In the genomic region with DNA sequence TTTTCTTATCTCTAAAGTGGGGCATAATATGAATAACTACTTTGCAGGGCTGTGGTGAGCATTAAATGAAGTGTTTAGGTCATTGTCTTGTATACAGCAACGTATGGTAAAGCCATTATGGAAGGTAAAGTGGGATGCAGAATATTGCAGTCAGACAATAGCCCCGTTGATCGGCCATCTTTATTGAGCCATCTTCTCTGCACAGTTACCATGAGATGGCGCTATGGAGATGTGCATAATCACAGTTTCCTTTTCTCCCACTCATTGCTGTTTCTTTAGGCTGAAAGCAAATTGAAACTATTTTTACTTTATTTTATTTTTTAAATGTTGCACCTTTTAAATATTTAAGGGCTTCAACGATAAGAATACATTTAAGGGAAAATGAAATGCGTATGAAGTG, we compare ENCODE assay signal across 10 cellular contexts.
A peak's percentile ranks its signal among the peaks of the same experiment; 100 is the strongest.
DNase-seq lines count a peak whose midpoint lies in the region; ATAC-seq, FAIRE-seq and TF ChIP-seq lines count a peak whose summit lies in the region.
"Had no signal": no experiment of that assay in that cellular context is flagged by ENCODE, and none has a peak within 500 bp of the region (broad histone marks: within the 10 kb centered on the region; RNA-seq: fewer than 3 reads in every experiment).

No MANE protein-coding gene starts in this region.

- H3K9me1 ChIP-seq in endothelial cell of umbilical vein (replicated peaks; ENCODE audit: control insufficient read depth, extremely low read depth, insufficient read depth, low read length) = no peaks in the 10 kb centered on the region

- no peaks in the 10 kb centered on the region for H3K27me3 Mint-ChIP-seq in stimulated activated naive B cell treated with anti-CD40 and anti-IgM and Interleukin-4, amounts not matched to agents 10 μg/mL and 1 μg/mL and 100 μg/mL, for 72 hours

- DNase-seq in A172 (ENCODE audit: low spot score) = peak; percentile 15
- DNase-seq in NCI-H460 (ENCODE audit: extremely low read depth, low read depth) = peak; percentile 7
- peak; percentile 4 for DNase-seq in endothelial cell of umbilical vein (ENCODE audit: low read depth, low spot score)
- DNase-seq in mucosa of gallbladder (ENCODE audit: low spot score) = no peak
- no peak for DNase-seq in stimulated activated naive B cell treated with anti-CD40 and anti-IgM and Interleukin-4, amounts not matched to agents 10 μg/mL and 1 μg/mL and 100 μg/mL, for 72 hours
- DNase-seq in activated naive CD4-positive, alpha-beta T cell treated with anti-CD3 and anti-CD28 coated beads, Interleukin-2, amount 50 U/mL, for 16 hours = no peak

- intact Hi-C loops in endothelial cell of umbilical vein (cut with micrococcal nuclease) = loop anchor here (1.0 to 10.0 kb wide), 6 partner anchors 46 to 964 kb away; no protein-coding TSS in a partner anchor

- peaks cover 0 to 2% of the 10 kb centered on the region in 2 donors for H3K36me3 Mint-ChIP-seq in stimulated activated naive B cell treated with anti-CD40 and anti-IgM and Interleukin-4, amounts not matched to agents 10 μg/mL and 1 μg/mL and 100 μg/mL, for 72 hours
- H3K36me3 Mint-ChIP-seq: activated naive CD4-positive, alpha-beta T cell treated with anti-CD3 and anti-CD28 coated beads, Interleukin-2, amount 50 U/mL, for 72 hours had no signal

- H3K4me3 ChIP-seq in endothelial cell of umbilical vein (replicated peaks in 1 of 3; ENCODE audit: insufficient read depth in 1 of 3, low read depth in 1 of 3, low read length in 3 of 3) = no peak overlapping the region
- H3K4me3 ChIP-seq: SK-N-MC had no signal

- H3K9ac ChIP-seq in endothelial cell of umbilical vein (replicated peaks; ENCODE audit: extremely low read depth, insufficient read depth, low read length) = no peak overlapping the region

- CTCF ChIA-PET in endothelial cell of umbilical vein (lab: Charles Lee) = interaction anchor here (0.7 to 1.8 kb wide), 4 partner anchors 11 to 965 kb away, joined by 4 to 8 read pairs (median 4); no protein-coding TSS in a partner anchor

- POLR2A ChIA-PET in endothelial cell of umbilical vein (lab: Charles Lee) = no interaction called here

- no peaks in the 10 kb centered on the region for H3K4me1 ChIP-seq in endothelial cell of umbilical vein (ENCODE audit: control insufficient read depth, extremely low read depth, insufficient read depth, low read length)

- BruUV-seq in endothelial cell of umbilical vein (replicated peaks; lab: Mats Ljungman, UMichigan) = no TSS peak

- H3K79me2 ChIP-seq in endothelial cell of umbilical vein (ENCODE audit: control insufficient read depth, insufficient read depth, low read length) = no peaks in the 10 kb centered on the region

- no peak overlapping the region for H2AFZ ChIP-seq in endothelial cell of umbilical vein (ENCODE audit: low read depth, low read length)

- H3K27ac Mint-ChIP-seq in stimulated activated naive B cell treated with anti-CD40 and anti-IgM and Interleukin-4, amounts not matched to agents 10 μg/mL and 1 μg/mL and 100 μg/mL, for 72 hours = no peak overlapping the region
- H3K27ac Mint-ChIP-seq: activated naive CD4-positive, alpha-beta T cell treated with anti-CD3 and anti-CD28 coated beads, Interleukin-2, amount 50 U/mL, for 72 hours had no signal

- dilution Hi-C loops in endothelial cell of umbilical vein (cut with MboI; ENCODE audit: extremely low pct_ligation_motif_present, low sequenced_read_pairs) = no loop called here

- H3K36me3 ChIP-seq in endothelial cell of umbilical vein (ENCODE audit: control insufficient read depth in 2 of 2, extremely low read depth in 1 of 2, insufficient read depth in 2 of 2, low read length in 2 of 2) = no peaks in the 10 kb centered on the region

- peak; percentile 73 for ATAC-seq in GM19351 (IDR thresholded peaks at IDR 0.05; ENCODE audit: unreplicated experiment)
- no peak for ATAC-seq in stimulated activated naive B cell treated with anti-CD40 and anti-IgM and Interleukin-4, amounts not matched to agents 10 μg/mL and 1 μg/mL and 100 μg/mL, for 72 hours (replicated peaks)
- no peak for ATAC-seq in GM19023 (IDR thresholded peaks at IDR 0.05; ENCODE audit: unreplicated experiment)
- ATAC-seq: activated naive CD4-positive, alpha-beta T cell treated with anti-CD3 and anti-CD28 coated beads, Interleukin-2, amount 50 U/mL, for 72 hours had no signal

- no peaks in the 10 kb centered on the region for H3K9me3 Mint-ChIP-seq in stimulated activated naive B cell treated with anti-CD40 and anti-IgM and Interleukin-4, amounts not matched to agents 10 μg/mL and 1 μg/mL and 100 μg/mL, for 72 hours
- H3K9me3 Mint-ChIP-seq: activated naive CD4-positive, alpha-beta T cell treated with anti-CD3 and anti-CD28 coated beads, Interleukin-2, amount 50 U/mL, for 72 hours had no signal

- H3K9me3 ChIP-seq in endothelial cell of umbilical vein (replicated peaks; ENCODE audit: control insufficient read depth, insufficient read depth, low read length) = no peaks in the 10 kb centered on the region

- TF ChIP-seq CTCF in endothelial cell of umbilical vein (IDR thresholded peaks at IDR 0.05; ENCODE audit: extremely low read depth in 1 of 2, insufficient read depth in 1 of 2, low read depth in 1 of 2, low read length in 2 of 2) = peak in 1 of 2 donors; percentile 31

- TF ChIP-seq POLR2A in endothelial cell of umbilical vein (IDR thresholded peaks at IDR 0.05; ENCODE audit: low read depth, low read length) = no peak

- H4K20me1 ChIP-seq in endothelial cell of umbilical vein (replicated peaks; ENCODE audit: control insufficient read depth, extremely low read depth, insufficient read depth, low read length) = no peaks in the 10 kb centered on the region

- H3K27me3 ChIP-seq in endothelial cell of umbilical vein (ENCODE audit: control insufficient read depth in 2 of 2, insufficient read depth in 2 of 2, low read length in 2 of 2) = no peaks in the 10 kb centered on the region

- no peak for FAIRE-seq in endothelial cell of umbilical vein (lab: Jason Lieb, UNC)

- H3K4me1 Mint-ChIP-seq in stimulated activated naive B cell treated with anti-CD40 and anti-IgM and Interleukin-4, amounts not matched to agents 10 μg/mL and 1 μg/mL and 100 μg/mL, for 72 hours = no peaks in the 10 kb centered on the region

- no peak overlapping the region for H3K27ac ChIP-seq in endothelial cell of umbilical vein (ENCODE audit: insufficient read depth, low read depth, low read length)
- H3K27ac ChIP-seq: SK-N-MC had no signal

- no peak overlapping the region for H3K4me2 ChIP-seq in endothelial cell of umbilical vein (ENCODE audit: insufficient read depth, low read length)

- H3K4me3 Mint-ChIP-seq in stimulated activated naive B cell treated with anti-CD40 and anti-IgM and Interleukin-4, amounts not matched to agents 10 μg/mL and 1 μg/mL and 100 μg/mL, for 72 hours = no peak overlapping the region

TF ChIP-seq in endothelial cell of umbilical vein, 7 proteins besides CTCF, POLR2A, EP300 and RAD21:
- TF ChIP-seq, protein P1, sequence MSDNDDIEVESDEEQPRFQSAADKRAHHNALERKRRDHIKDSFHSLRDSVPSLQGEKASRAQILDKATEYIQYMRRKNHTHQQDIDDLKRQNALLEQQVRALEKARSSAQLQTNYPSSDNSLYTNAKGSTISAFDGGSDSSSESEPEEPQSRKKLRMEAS (IDR thresholded peaks at IDR 0.05; ENCODE audit: insufficient read depth, insufficient read length) = no peak
- no peak for TF ChIP-seq EZH2 (IDR thresholded peaks at IDR 0.05; ENCODE audit: borderline replicate concordance, low read depth, low read length, severe bottlenecking)
- no peak for TF ChIP-seq POLR2AphosphoS5 (IDR thresholded peaks at IDR 0.05; ENCODE audit: insufficient read depth, low read depth, low read length)
- no peak for TF ChIP-seq MYC (IDR thresholded peaks at IDR 0.05; ENCODE audit: low read depth, low read length)
- TF ChIP-seq FOS (IDR thresholded peaks at IDR 0.05; ENCODE audit: borderline replicate concordance, insufficient read depth, low read length) = no peak
- no peak for TF ChIP-seq GATA2 (IDR thresholded peaks at IDR 0.05; ENCODE audit: insufficient read depth, insufficient read length, low read depth, low read length)
- TF ChIP-seq JUN (IDR thresholded peaks at IDR 0.05; ENCODE audit: borderline replicate concordance, insufficient read depth, insufficient read length, low read depth) = no peak

Comparison
In these comparisons a context has a peak if more than half of its experiments do, and no peak if none do; other contexts are left out.
1. DNase-seq: peak in A172 (single experiment), NCI-H460 (single experiment) and endothelial cell of umbilical vein (single experiment); none in mucosa of gallbladder (single experiment), stimulated activated naive B cell treated with anti-CD40 and anti-IgM and Interleukin-4, amounts not matched to agents 10 μg/mL and 1 μg/mL and 100 μg/mL, for 72 hours (single experiment) and activated naive CD4-positive, alpha-beta T cell treated with anti-CD3 and anti-CD28 coated beads, Interleukin-2, amount 50 U/mL, for 16 hours (single experiment).